11 cellular contexts compared by ENCODE assay signal in genomic region chr1:160855181-160855981, GRCh38. TPM values are rescaled to one million over a fixed set of nuclear protein-coding genes. Genes with fewer than 3 reads are reported as not detected.
DNase-seq lines count a peak whose midpoint lies in the region; ATAC-seq and TF ChIP-seq lines count a peak whose summit lies in the region.
"Had no signal": no experiment of that assay in that cellular context is flagged by ENCODE, and none has a peak within 500 bp of the region (broad histone marks: within the 10 kb centered on the region; RNA-seq: fewer than 3 reads in every experiment).

No MANE protein-coding gene starts in this region.

- H2AFZ ChIP-seq in DND-41 (ENCODE audit: low read depth, low read length), result no peak overlapping the region; the same call in 1 of the 2 replicates

- peaks cover 2% of the 10 kb centered on the region for H3K9me3 Mint-ChIP-seq in activated CD8-positive, alpha-beta T cell treated with anti-CD3 and anti-CD28 coated beads for 36 hours
- no peaks in the 10 kb centered on the region for H3K9me3 Mint-ChIP-seq in Caco-2 (ENCODE audit: unreplicated experiment)
- H3K9me3 Mint-ChIP-seq in activated CD4-positive, alpha-beta memory T cell treated with anti-CD3 and anti-CD28 coated beads, Interleukin-2, amount 10 ng/mL, durations not matched to agents 7 days and 5 days, result no peaks in the 10 kb centered on the region
- H3K9me3 Mint-ChIP-seq: activated naive CD4-positive, alpha-beta T cell treated with anti-CD3 and anti-CD28 coated beads, Interleukin-2, amount 10 ng/mL, durations not matched to agents 7 days and 5 days had no signal

- H3K27ac Mint-ChIP-seq in activated CD8-positive, alpha-beta T cell treated with anti-CD3 and anti-CD28 coated beads for 36 hours, result no peak overlapping the region
- no peak overlapping the region for H3K27ac Mint-ChIP-seq in Caco-2 (ENCODE audit: unreplicated experiment)
- no peak overlapping the region for H3K27ac Mint-ChIP-seq in activated CD4-positive, alpha-beta memory T cell treated with anti-CD3 and anti-CD28 coated beads, Interleukin-2, amount 10 ng/mL, durations not matched to agents 7 days and 5 days
- H3K27ac Mint-ChIP-seq: activated naive CD4-positive, alpha-beta T cell treated with anti-CD3 and anti-CD28 coated beads, Interleukin-2, amount 10 ng/mL, durations not matched to agents 7 days and 5 days had no signal

- no peaks in the 10 kb centered on the region for H3K79me2 ChIP-seq in DND-41 (ENCODE audit: insufficient read depth, low read length)

- H3K4me2 ChIP-seq in DND-41 (ENCODE audit: insufficient read depth, low read length), result no peak overlapping the region

- no peak overlapping the region for H3K4me3 Mint-ChIP-seq in activated CD8-positive, alpha-beta T cell treated with anti-CD3 and anti-CD28 coated beads for 36 hours
- H3K4me3 Mint-ChIP-seq in Caco-2 (ENCODE audit: unreplicated experiment), result no peak overlapping the region
- H3K4me3 Mint-ChIP-seq in activated CD4-positive, alpha-beta memory T cell treated with anti-CD3 and anti-CD28 coated beads, Interleukin-2, amount 10 ng/mL, durations not matched to agents 7 days and 5 days, result no peak overlapping the region
- H3K4me3 Mint-ChIP-seq: activated naive CD4-positive, alpha-beta T cell treated with anti-CD3 and anti-CD28 coated beads, Interleukin-2, amount 10 ng/mL, durations not matched to agents 7 days and 5 days had no signal

- DNase-seq in DND-41 (peak; percentile 69), Caco-2 (no peak), foreskin keratinocyte (no peak), NCI-H146 (lab: John Stamatoyannopoulos, UW) (no peak)
- peak; percentile 76 for DNase-seq in activated CD8-positive, alpha-beta T cell treated with anti-CD3 and anti-CD28 coated beads for 36 hours
- DNase-seq in activated CD4-positive, alpha-beta memory T cell treated with anti-CD3 and anti-CD28 coated beads, Interleukin-2, amount 10 ng/mL, durations not matched to agents 7 days and 5 days, result no peak
- DNase-seq: activated naive CD4-positive, alpha-beta T cell treated with anti-CD3 and anti-CD28 coated beads, Interleukin-2, amount 10 ng/mL, durations not matched to agents 7 days and 5 days; AML-193; NCI-H524 had no signal

- peaks cover 14% of the 10 kb centered on the region for H3K4me1 Mint-ChIP-seq in activated CD8-positive, alpha-beta T cell treated with anti-CD3 and anti-CD28 coated beads for 36 hours (ENCODE audit: low read depth)
- H3K4me1 Mint-ChIP-seq in Caco-2 (ENCODE audit: low read depth, unreplicated experiment), result no peaks in the 10 kb centered on the region
- no peaks in the 10 kb centered on the region for H3K4me1 Mint-ChIP-seq in activated CD4-positive, alpha-beta memory T cell treated with anti-CD3 and anti-CD28 coated beads, Interleukin-2, amount 10 ng/mL, durations not matched to agents 7 days and 5 days
- H3K4me1 Mint-ChIP-seq: activated naive CD4-positive, alpha-beta T cell treated with anti-CD3 and anti-CD28 coated beads, Interleukin-2, amount 10 ng/mL, durations not matched to agents 7 days and 5 days had no signal

- H3K36me3 Mint-ChIP-seq in activated CD8-positive, alpha-beta T cell treated with anti-CD3 and anti-CD28 coated beads for 36 hours (ENCODE audit: low read depth), result no peaks in the 10 kb centered on the region
- H3K36me3 Mint-ChIP-seq in Caco-2 (ENCODE audit: insufficient read depth, unreplicated experiment), result no peaks in the 10 kb centered on the region
- H3K36me3 Mint-ChIP-seq in activated CD4-positive, alpha-beta memory T cell treated with anti-CD3 and anti-CD28 coated beads, Interleukin-2, amount 10 ng/mL, durations not matched to agents 7 days and 5 days (ENCODE audit: low read depth), result no peaks in the 10 kb centered on the region
- H3K36me3 Mint-ChIP-seq: activated naive CD4-positive, alpha-beta T cell treated with anti-CD3 and anti-CD28 coated beads, Interleukin-2, amount 10 ng/mL, durations not matched to agents 7 days and 5 days had no signal

- H3K4me1 ChIP-seq in DND-41 (ENCODE audit: insufficient read depth, low read length) (peaks cover 10% of the 10 kb centered on the region), Caco-2 (0 out of 2 replicates have a peak, but pooled peaks cover 3% of the 10 kb centered on the region), foreskin keratinocyte (no peaks in the 10 kb centered on the region)

- H3K9me3 ChIP-seq in DND-41 (ENCODE audit: insufficient read depth, low read length, severe bottlenecking) (no peaks in the 10 kb centered on the region), Caco-2 (no peaks in the 10 kb centered on the region)

- intact Hi-C loops in activated CD8-positive, alpha-beta T cell treated with anti-CD3 and anti-CD28 coated beads for 36 hours (cut with micrococcal nuclease), result no loop called here
- intact Hi-C loops in Caco-2 (cut with micrococcal nuclease; ENCODE audit: unreplicated experiment), result no loop called here

- H3K36me3 ChIP-seq in DND-41 (ENCODE audit: insufficient read depth, low read length) (no peaks in the 10 kb centered on the region), Caco-2 (ENCODE audit: control insufficient read depth, insufficient read depth, low read length) (no peaks in the 10 kb centered on the region)

- no peak overlapping the region for H3K27ac ChIP-seq in DND-41 (ENCODE audit: low read length)
- no peak overlapping the region for H3K27ac ChIP-seq in foreskin keratinocyte

- H3K4me3 ChIP-seq in DND-41 (ENCODE audit: low read depth in 1 of 2, low read length in 2 of 2) (no peak overlapping the region), Caco-2 (ENCODE audit: low read depth, low read length) (no peak overlapping the region)

- TF ChIP-seq CTCF in DND-41 (IDR thresholded peaks at IDR 0.05; ENCODE audit: borderline replicate concordance, extremely low read depth, low read length, poor library complexity, severe bottlenecking) (no peak), Caco-2 (IDR thresholded peaks at IDR 0.05; ENCODE audit: insufficient read depth in 1 of 2, low read depth in 1 of 2, low read length in 1 of 2, severe bottlenecking in 1 of 2, unreplicated experiment in 1 of 2) (no peak), foreskin keratinocyte (conservative IDR thresholded peaks at IDR 0.05) (no peak)
- no peak for TF ChIP-seq CTCF in activated CD8-positive, alpha-beta T cell treated with anti-CD3 and anti-CD28 coated beads for 36 hours (IDR thresholded peaks at IDR 0.05)

- ATAC-seq in DND-41 (ENCODE audit: insufficient read depth, low read depth) (peak; percentile 91), GM19324 (IDR thresholded peaks at IDR 0.05; ENCODE audit: low FRiP score, unreplicated experiment) (peak; percentile 64), HG03064 (IDR thresholded peaks at IDR 0.05; ENCODE audit: low read depth, unreplicated experiment) (peak; percentile 79), foreskin keratinocyte (no peak)
- ATAC-seq in activated CD8-positive, alpha-beta T cell treated with anti-CD3 and anti-CD28 coated beads for 36 hours, result peak; percentile 82

- H3K27me3 Mint-ChIP-seq in activated CD8-positive, alpha-beta T cell treated with anti-CD3 and anti-CD28 coated beads for 36 hours, result no peaks in the 10 kb centered on the region
- no peaks in the 10 kb centered on the region for H3K27me3 Mint-ChIP-seq in Caco-2 (ENCODE audit: insufficient read depth, unreplicated experiment)
- H3K27me3 Mint-ChIP-seq in activated CD4-positive, alpha-beta memory T cell treated with anti-CD3 and anti-CD28 coated beads, Interleukin-2, amount 10 ng/mL, durations not matched to agents 7 days and 5 days, result no peaks in the 10 kb centered on the region

- POLR2A ChIA-PET in activated CD8-positive, alpha-beta T cell treated with anti-CD3 and anti-CD28 coated beads for 36 hours (lab: Charles Lee), result interaction anchor here (1.1 to 2.2 kb wide), 4 partner anchors 14 to 117 kb away, joined by 3 to 8 read pairs (median 4); partner anchors contain the start of gene ITLN2
- POLR2A ChIA-PET in Caco-2 (lab: Charles Lee), result no interaction called here
- POLR2A ChIA-PET in activated CD4-positive, alpha-beta memory T cell treated with anti-CD3 and anti-CD28 coated beads, Interleukin-2, amount 10 ng/mL, durations not matched to agents 7 days and 5 days (lab: Charles Lee), result interaction anchor here (1.1 to 2.0 kb wide), 2 partner anchors 11 to 18 kb away, joined by 3 to 9 read pairs; no protein-coding TSS in a partner anchor

- CTCF ChIA-PET in activated CD8-positive, alpha-beta T cell treated with anti-CD3 and anti-CD28 coated beads for 36 hours (lab: Charles Lee), result interaction anchor here (1.0 to 5.2 kb wide), 9 partner anchors 19 to 142 kb away, joined by 3 to 39 read pairs (median 4); partner anchors contain the start of gene ITLN2
- CTCF ChIA-PET in Caco-2 (lab: Charles Lee), result no interaction called here
- CTCF ChIA-PET in activated CD4-positive, alpha-beta memory T cell treated with anti-CD3 and anti-CD28 coated beads, Interleukin-2, amount 10 ng/mL, durations not matched to agents 7 days and 5 days (lab: Charles Lee), result interaction anchor here (0.9 to 1.6 kb wide), 7 partner anchors 18 to 135 kb away, joined by 3 to 6 read pairs (median 4); no protein-coding TSS in a partner anchor

- no TSS peak for BruUV-seq in Caco-2 (replicated peaks; lab: Mats Ljungman, UMichigan)

- H3K27me3 ChIP-seq in DND-41 (ENCODE audit: insufficient read depth, low read length, poor library complexity) (no peaks in the 10 kb centered on the region), Caco-2 (replicated peaks; ENCODE audit: control insufficient read depth, insufficient read depth, low read length) (no peaks in the 10 kb centered on the region), foreskin keratinocyte (peaks cover 11% of the 10 kb centered on the region)

- no peak overlapping the region for H3K9ac ChIP-seq in DND-41 (ENCODE audit: low read depth, low read length)

- H4K20me1 ChIP-seq in DND-41 (ENCODE audit: insufficient read depth, low read length), result no peaks in the 10 kb centered on the region

RNA-seq across cellular contexts. Expression of gene CD244, which starts 7.3 kb away (rescaled TPM):
- 1 to 10 TPM; 1.4 to 1.8 TPM for total RNA-seq in activated CD8-positive, alpha-beta T cell treated with anti-CD3 and anti-CD28 coated beads for 36 hours
- 0.11 TPM in 1 of 2 replicates, not detected in the other for total RNA-seq in Caco-2 (2022)
- not detected in 2 replicates for total RNA-seq in foreskin keratinocyte
- polyA plus RNA-seq in foreskin keratinocyte, result not detected in 2 replicates
- 1 to 10 TPM; 2.0 to 2.3 TPM for total RNA-seq in activated CD4-positive, alpha-beta memory T cell treated with anti-CD3 and anti-CD28 coated beads, Interleukin-2, amount 10 ng/mL, durations not matched to agents 7 days and 5 days

RNA-seq across cellular contexts. Expression of gene ITLN1, which starts 29.6 kb away (rescaled TPM):
- total RNA-seq in activated CD8-positive, alpha-beta T cell treated with anti-CD3 and anti-CD28 coated beads for 36 hours, result not detected
- total RNA-seq in Caco-2 (2022) (0.37 TPM in 1 of 2 replicates, not detected in the other), foreskin keratinocyte (not detected in 2 replicates)
- not detected in 2 replicates for polyA plus RNA-seq in foreskin keratinocyte
- total RNA-seq in activated CD4-positive, alpha-beta memory T cell treated with anti-CD3 and anti-CD28 coated beads, Interleukin-2, amount 10 ng/mL, durations not matched to agents 7 days and 5 days, result not detected

RNA-seq across cellular contexts. Expression of gene LY9, which starts 59.4 kb away (rescaled TPM):
- 10 to 100 TPM; 19.1 to 19.5 TPM for total RNA-seq in activated CD8-positive, alpha-beta T cell treated with anti-CD3 and anti-CD28 coated beads for 36 hours
- not detected in 2 replicates for total RNA-seq in Caco-2 (2022)
- not detected in 2 replicates for total RNA-seq in foreskin keratinocyte
- not detected in 2 replicates for polyA plus RNA-seq in foreskin keratinocyte
- total RNA-seq in activated CD4-positive, alpha-beta memory T cell treated with anti-CD3 and anti-CD28 coated beads, Interleukin-2, amount 10 ng/mL, durations not matched to agents 7 days and 5 days, result 10 to 100 TPM; 46.4 to 49.9 TPM

Comparison
In these comparisons a context has a peak if more than half of its experiments do, and no peak if none do; other contexts are left out.
1. DNase-seq: peak in DND-41 (single experiment) and activated CD8-positive, alpha-beta T cell treated with anti-CD3 and anti-CD28 coated beads for 36 hours (single experiment); none in Caco-2 (0 of 2), foreskin keratinocyte (0 of 2), activated CD4-positive, alpha-beta memory T cell treated with anti-CD3 and anti-CD28 coated beads, Interleukin-2, amount 10 ng/mL, durations not matched to agents 7 days and 5 days (single experiment) and NCI-H146 (single experiment).
2. RNA of gene LY9, which starts 59.4 kb away (total RNA-seq): 46.4 to 49.9 TPM in activated CD4-positive, alpha-beta memory T cell treated with anti-CD3 and anti-CD28 coated beads, Interleukin-2, amount 10 ng/mL, durations not matched to agents 7 days and 5 days and 19.1 to 19.5 TPM in activated CD8-positive, alpha-beta T cell treated with anti-CD3 and anti-CD28 coated beads for 36 hours; not detected in Caco-2 and not detected in foreskin keratinocyte; every median in the first group is over 10 times any median in the second.